ENCODE assay signal across 9 cellular contexts in genomic region chr9:136665111-136665703, GRCh38. TPM values are rescaled to one million over a fixed set of nuclear protein-coding genes. Genes with fewer than 3 reads are reported as not detected.
A peak's percentile ranks its signal among the peaks of the same experiment; 100 is the strongest.
DNase-seq lines count a peak whose midpoint lies in the region; ATAC-seq, FAIRE-seq and TF ChIP-seq lines count a peak whose summit lies in the region.
"Had no signal": no experiment of that assay in that cellular context is flagged by ENCODE, and none has a peak within 500 bp of the region (broad histone marks: within the 10 kb centered on the region; RNA-seq: fewer than 3 reads in every experiment).

No MANE protein-coding gene starts in this region.

- peak overlapping the region; percentile 83 for H3K4me2 ChIP-seq in astrocyte (ENCODE audit: low read length)

- H3K9ac ChIP-seq in astrocyte (ENCODE audit: low read length): no peak overlapping the region

- peak overlapping the region; percentile 52 for H2AFZ ChIP-seq in astrocyte (ENCODE audit: low read depth, low read length)

- no peaks in the 10 kb centered on the region for H3K9me3 Mint-ChIP-seq in astrocyte (ENCODE audit: unreplicated experiment)

- no peaks in the 10 kb centered on the region for H3K27me3 ChIP-seq in astrocyte (ENCODE audit: insufficient read depth, low read length)
- peaks cover 0 to 94% of the 10 kb centered on the region in 2 donors for H3K27me3 ChIP-seq in tibial artery

- DNase-seq in COLO668 (lab: John Stamatoyannopoulos, UW; ENCODE audit: unreplicated experiment) (peak; percentile 62), HuH-7 (ENCODE audit: low spot score) (peak; percentile 94), astrocyte (ENCODE audit: low read depth) (no peak), left colon (no peak), tibial artery (no peak), cerebellum (ENCODE audit: low spot score) (no peak), left lobe of liver (ENCODE audit: low spot score) (no peak)

- no peaks in the 10 kb centered on the region for H3K4me1 Mint-ChIP-seq in astrocyte (ENCODE audit: low read depth, unreplicated experiment)

- no peaks in the 10 kb centered on the region for H3K36me3 Mint-ChIP-seq in astrocyte (ENCODE audit: low read depth, unreplicated experiment)

- H3K9me3 ChIP-seq in astrocyte (ENCODE audit: insufficient read depth, low read depth, low read length) (no peaks in the 10 kb centered on the region), tibial artery (no peaks in the 10 kb centered on the region)
- H3K9me3 ChIP-seq: mucosa of descending colon had no signal

- ATAC-seq in left colon: peak; percentile 20
- no peak for ATAC-seq in left lobe of liver
- ATAC-seq in GM21515 (IDR thresholded peaks at IDR 0.05; ENCODE audit: unreplicated experiment): no peak
- ATAC-seq: mucosa of descending colon had no signal

- H4K20me1 ChIP-seq in astrocyte (ENCODE audit: insufficient read depth, low read length): no peaks in the 10 kb centered on the region

- intact Hi-C loops in left colon (cut with DNase I, micrococcal nuclease) (no loop called here), tibial artery (cut with DNase I; ENCODE audit: low total_unique reads) (no loop called here)

- no peak for FAIRE-seq in astrocyte (lab: Jason Lieb, UNC)

- TF ChIP-seq CTCF in astrocyte (IDR thresholded peaks at IDR 0.05; ENCODE audit: insufficient read depth, low read depth, low read length) (no peak), tibial artery (IDR thresholded peaks at IDR 0.05) (peak in 1 of 2 experiments; percentile 11)

- H3K27ac ChIP-seq in astrocyte (ENCODE audit: low read depth, low read length) (no peak overlapping the region), tibial artery (no peak overlapping the region)

- H3K4me1 ChIP-seq in astrocyte (ENCODE audit: insufficient read depth, low read length): peaks cover 4% of the 10 kb centered on the region
- peaks cover 0 to 16% (median 10%) of the 10 kb centered on the region in 4 donors for H3K4me1 ChIP-seq in tibial artery

- H3K36me3 ChIP-seq in astrocyte (ENCODE audit: insufficient read depth, low read length) (no peaks in the 10 kb centered on the region), tibial artery (peaks cover 0 to 17% (median 0%) of the 10 kb centered on the region in 3 donors)

- H3K79me2 ChIP-seq in astrocyte (ENCODE audit: insufficient read depth, low read length): no peaks in the 10 kb centered on the region

- H3K4me3 Mint-ChIP-seq in astrocyte (ENCODE audit: unreplicated experiment): peak overlapping the region; percentile 75

- H3K27ac Mint-ChIP-seq in astrocyte (ENCODE audit: unreplicated experiment): no peak overlapping the region

- peaks cover 7% of the 10 kb centered on the region for H3K27me3 Mint-ChIP-seq in astrocyte (ENCODE audit: low read depth, unreplicated experiment)

- H3K4me3 ChIP-seq in astrocyte (ENCODE audit: insufficient read depth, low read depth, low read length) (peak overlapping the region; percentile 44), tibial artery (peak overlapping the region; percentile 41 to 46)
- H3K4me3 ChIP-seq: mucosa of descending colon had no signal

RNA-seq across cellular contexts. Expression of gene EGFL7, which starts 2.5 kb away (rescaled TPM):
- 12.3 and 15.5 TPM in 2 replicates for total RNA-seq in astrocyte
- 10 to 100 TPM; 14.3 to 17.2 TPM for total RNA-seq in left colon
- 11.6 TPM for total RNA-seq in cerebellum
- total RNA-seq in left lobe of liver: 42.3 TPM

RNA-seq across cellular contexts. Expression of gene AGPAT2, which starts 22.1 kb away (rescaled TPM):
- total RNA-seq in astrocyte (30.8 and 38.0 TPM in 2 replicates), left colon (100 to 1,000 TPM; 152 to 211 TPM), cerebellum (2.8 TPM), left lobe of liver (213 TPM)

RNA-seq across cellular contexts. Expression of gene DIPK1B, which starts 47.2 kb away (rescaled TPM):
- total RNA-seq in astrocyte: 22.4 and 23.2 TPM in 2 replicates
- 1 to 10 TPM; 1.3 to 2.1 TPM for total RNA-seq in left colon
- 24.1 TPM for total RNA-seq in cerebellum
- total RNA-seq in left lobe of liver: 3.0 TPM

Comparison
In these comparisons a context has a peak if more than half of its experiments do, and no peak if none do; other contexts are left out.
1. DNase-seq: peak in COLO668 (single experiment) and HuH-7 (single experiment); none in astrocyte (single experiment), left colon (0 of 2), tibial artery (0 of 2), cerebellum (single experiment) and left lobe of liver (single experiment).